Comparison of ENCODE assay signal across 34 cellular contexts in the genomic region with DNA sequence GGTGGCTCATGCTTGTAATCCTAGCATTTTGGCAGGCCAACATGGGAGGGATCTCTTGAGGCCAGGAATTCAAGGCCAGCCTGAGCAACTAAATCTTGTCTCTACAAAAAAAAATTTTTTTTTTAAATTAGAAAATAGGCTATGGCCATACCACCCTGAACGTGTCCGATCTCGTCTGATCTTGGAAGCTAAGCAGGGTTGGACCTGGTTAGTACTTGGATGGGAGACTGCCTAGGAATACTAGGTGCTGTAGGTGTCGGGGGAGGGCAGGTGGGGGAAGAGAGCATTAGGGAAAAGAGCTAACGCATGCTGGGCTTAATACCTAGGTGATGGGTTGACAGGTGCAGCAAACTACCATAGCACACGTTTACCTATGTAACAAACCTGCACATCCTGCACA. TPM values are rescaled to one million over a fixed set of nuclear protein-coding genes. Genes with fewer than 3 reads are reported as not detected.
"Had no signal": no experiment of that assay in that cellular context is flagged by ENCODE, and none has a peak within 500 bp of the region (broad histone marks: within the 10 kb centered on the region; RNA-seq: fewer than 3 reads in every experiment).

No MANE protein-coding gene starts in this region.

- H3K27ac ChIP-seq: colonic mucosa, epithelial cell of prostate, esophagus squamous epithelium, gastrocnemius medialis, heart right ventricle, left lung, lower lobe of right lung had no signal

- H3K36me3 ChIP-seq: colonic mucosa, esophagus squamous epithelium, gastrocnemius medialis, heart right ventricle, left lung, lower lobe of right lung had no signal

- H3K27me3 ChIP-seq: gastrocnemius medialis, left lung had no signal

- ATAC-seq: effector memory CD8-positive, alpha-beta T cell; esophagus mucosa; gastrocnemius medialis; heart right ventricle; left cardiac atrium; left lung; left ventricle myocardium superior; lower lobe of right lung; mucosa of descending colon had no signal

- H3K4me3 ChIP-seq: colonic mucosa, esophagus squamous epithelium, gastrocnemius medialis, heart right ventricle, left lung, lower lobe of right lung, mucosa of descending colon had no signal

- H3K4me1 ChIP-seq: colonic mucosa, esophagus squamous epithelium, gastrocnemius medialis, heart right ventricle, left lung had no signal

- FAIRE-seq: endometrium, islet of Langerhans, keratinocyte had no signal

- DNase-seq: colonic mucosa; cortex of kidney; effector CD8-positive, alpha-beta T cell; effector memory CD8-positive, alpha-beta T cell; endodermal cell; erythroblast; esophagus squamous epithelium; foreskin fibroblast; foreskin melanocyte; gastrocnemius medialis; glutamatergic neuron; head of caudate nucleus; heart right ventricle; hippocampal formation; left cardiac atrium; left lung; left ventricle myocardium superior; lower lobe of right lung; mesenchymal stem cell; mucosa of descending colon; naive B cell had no signal

- H3K9me3 ChIP-seq: colonic mucosa, esophagus squamous epithelium, gastrocnemius medialis, heart right ventricle, left lung, lower lobe of right lung, mucosa of descending colon had no signal

RNA-seq across cellular contexts. Expression of a gene that starts 39.5 kb away (rescaled TPM):
- total RNA-seq: colonic mucosa, dermis microvascular lymphatic vessel endothelial cell, endodermal cell, esophagus mucosa, esophagus squamous epithelium, gastrocnemius medialis, glomerular endothelial cell, heart right ventricle, kidney epithelial cell, left cardiac atrium, left lung, left ventricle myocardium superior, lower leg skin, lower lobe of right lung, lung microvascular endothelial cell, mesenteric fat pad, mesothelial cell of epicardium, mucosa of descending colon, myocyte had no signal
- polyA plus RNA-seq: heart right ventricle had no signal
